16 cellular contexts compared by ENCODE assay signal in the genomic region with DNA sequence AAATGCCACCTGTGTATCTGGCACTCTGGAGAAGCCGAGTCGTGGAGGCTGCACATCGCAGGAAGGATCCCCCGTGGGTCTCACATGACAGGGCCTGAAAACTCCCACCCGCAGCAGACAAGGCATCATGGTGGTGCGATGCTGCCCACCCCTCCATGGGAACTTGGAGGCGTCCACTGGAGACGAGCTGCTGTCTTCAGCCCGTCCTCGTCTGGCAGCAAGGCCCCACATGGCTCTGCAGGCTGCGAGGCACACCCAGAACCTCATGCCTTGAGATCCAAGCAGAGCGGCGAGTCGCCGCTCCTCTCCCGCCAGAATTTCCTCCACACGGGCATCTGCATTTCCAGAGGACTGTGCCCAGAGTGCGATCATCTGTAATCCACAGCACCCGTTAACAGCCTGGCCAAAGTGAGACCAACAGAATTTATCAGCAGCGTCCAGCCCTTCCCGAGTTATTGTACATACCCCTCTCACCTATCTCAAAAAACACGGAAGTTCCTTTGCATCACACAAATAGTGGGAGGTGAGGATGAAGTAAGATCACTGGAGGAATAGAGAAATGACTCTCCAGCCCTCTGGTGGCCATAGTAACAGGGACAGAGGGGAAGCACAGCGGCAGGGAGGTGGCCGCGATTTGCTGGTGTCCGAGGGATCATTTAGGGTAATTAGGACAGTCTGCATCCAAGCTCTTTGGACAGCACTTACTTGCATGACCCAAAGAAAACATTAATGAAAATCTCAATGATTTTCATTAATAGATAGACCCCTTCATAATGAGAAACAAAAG.
DNase-seq lines count a peak whose midpoint lies in the region; ATAC-seq, FAIRE-seq and TF ChIP-seq lines count a peak whose summit lies in the region.
"Had no signal": no experiment of that assay in that cellular context is flagged by ENCODE, and none has a peak within 500 bp of the region (broad histone marks: within the 10 kb centered on the region; RNA-seq: fewer than 3 reads in every experiment).

No MANE protein-coding gene starts in this region.

- H4K20me1 ChIP-seq in GM23338 (replicated peaks; ENCODE audit: insufficient read depth), result no peaks in the 10 kb centered on the region
- no peaks in the 10 kb centered on the region for H4K20me1 ChIP-seq in GM12878 (ENCODE audit: control insufficient read depth, insufficient read depth)
- H4K20me1 ChIP-seq in neural progenitor cell (ENCODE audit: low read depth), result no peaks in the 10 kb centered on the region

- H3K9me3 ChIP-seq in CD8-positive, alpha-beta T cell (ENCODE audit: low read length), result no peaks in the 10 kb centered on the region
- H3K9me3 ChIP-seq in GM12878 (replicated peaks; ENCODE audit: control insufficient read depth, insufficient read depth, low read length) (no peaks in the 10 kb centered on the region), neural progenitor cell (ENCODE audit: low read depth) (no peaks in the 10 kb centered on the region)
- H3K9me3 ChIP-seq: colonic mucosa, esophagus muscularis mucosa, prostate gland, uterus had no signal

- in situ Hi-C loops in GM12878 (cut with MboI), result no loop called here

- peak; percentile 52; the same call in 1 of the 2 replicates for TF ChIP-seq POLR2A in GM12878 (IDR thresholded peaks at IDR 0.05; ENCODE audit: low read depth, low read length)

- no peak overlapping the region for H3K4me2 ChIP-seq in GM23338
- H3K4me2 ChIP-seq in GM12878 (ENCODE audit: control insufficient read depth, insufficient read depth), result no peak overlapping the region
- H3K4me2 ChIP-seq in neural progenitor cell, result no peak overlapping the region

- H3K4me3 Mint-ChIP-seq in CD8-positive, alpha-beta T cell, result no peak overlapping the region
- H3K4me3 Mint-ChIP-seq in GM23338 (no peak overlapping the region), neural progenitor cell (no peak overlapping the region)

- no TSS peak for BruUV-seq in GM12878 (replicated peaks; lab: Mats Ljungman, UMichigan)

- H3K36me3 ChIP-seq in CD8-positive, alpha-beta T cell (ENCODE audit: insufficient read depth, low read length), result peaks cover 60% of the 10 kb centered on the region
- no peaks in the 10 kb centered on the region; the same call in 1 of the 2 replicates for H3K36me3 ChIP-seq in GM23338 (ENCODE audit: insufficient read depth)
- peaks cover 42 to 67% of the 10 kb centered on the region in 2 experiments for H3K36me3 ChIP-seq in GM12878 (ENCODE audit: control insufficient read depth in 2 of 2, insufficient read depth in 2 of 2, low read length in 1 of 2)
- H3K36me3 ChIP-seq in neural progenitor cell, result no peaks in the 10 kb centered on the region
- H3K36me3 ChIP-seq: prostate gland, uterus had no signal

- FAIRE-seq in GM12878 (lab: Jason Lieb, UNC) (no peak), frontal cortex (lab: Jason Lieb, UNC) (no peak)
- FAIRE-seq: H54, RCC 7860 had no signal

- POLR2A ChIA-PET in CD8-positive, alpha-beta T cell (lab: Charles Lee), result interaction anchor here (0.7 kb wide), 1 partner anchor 9 kb away, joined by 3 read pairs; no protein-coding TSS in a partner anchor
- POLR2A ChIA-PET in GM12878 (lab: Charles Lee), result no interaction called here

- WGBS in GM12878 (ENCODE audit: insufficient coverage, insufficient replicate concordance, low lambda C conversion rate, missing lambda C conversion rate), result 94% methylated on average over 26 of the region's 26 CpGs

- no peaks in the 10 kb centered on the region for H3K79me2 ChIP-seq in GM23338 (replicated peaks; ENCODE audit: insufficient read depth)
- H3K79me2 ChIP-seq in GM12878 (ENCODE audit: control insufficient read depth, insufficient read depth, low read length), result no peaks in the 10 kb centered on the region
- no peaks in the 10 kb centered on the region for H3K79me2 ChIP-seq in neural progenitor cell (ENCODE audit: low read depth)

- TF ChIP-seq RAD21 in GM12878 (IDR thresholded peaks at IDR 0.05; ENCODE audit: insufficient read depth, low read depth, low read length), result no peak

- H3F3A ChIP-seq in GM23338 (replicated peaks; ENCODE audit: low read depth) (no peaks in the 10 kb centered on the region), neural progenitor cell (ENCODE audit: low read depth) (no peaks in the 10 kb centered on the region)

- no peak for TF ChIP-seq EP300 in GM12878 (IDR thresholded peaks at IDR 0.05; ENCODE audit: borderline replicate concordance in 1 of 2, control insufficient read depth in 1 of 2, low read depth in 2 of 2, low read length in 2 of 2)

- peak overlapping the region; percentile 92 for H3K27ac Mint-ChIP-seq in CD8-positive, alpha-beta T cell
- no peak overlapping the region for H3K27ac Mint-ChIP-seq in GM23338
- H3K27ac Mint-ChIP-seq in neural progenitor cell, result peak overlapping the region; percentile 87

- H3K9me2 ChIP-seq in GM23338 (ENCODE audit: insufficient read depth), result no peaks in the 10 kb centered on the region

- DNase-seq in CD8-positive, alpha-beta T cell, result no peak
- DNase-seq in GM23338 (ENCODE audit: low spot score) (peak; percentile 45), GM12878 (ENCODE audit: low read depth, low spot score) (no peak), neural progenitor cell (ENCODE audit: low spot score) (peak; percentile 17), frontal cortex (ENCODE audit: low spot score in 2 of 2) (no peak), KG1 (lab: John Stamatoyannopoulos, UW) (no peak)
- DNase-seq: colonic mucosa, Kasumi-1, NCI-H1694, NCI-H524 treated with DMSO at 0.1 percent for 48 hours, uterus had no signal

- no peaks in the 10 kb centered on the region for H3K27me3 Mint-ChIP-seq in CD8-positive, alpha-beta T cell (ENCODE audit: low read depth)
- peaks cover 2% of the 10 kb centered on the region for H3K27me3 Mint-ChIP-seq in GM23338 (ENCODE audit: insufficient read depth, low read depth, poor library complexity)
- H3K27me3 Mint-ChIP-seq in neural progenitor cell (ENCODE audit: insufficient read depth, low read depth), result no peaks in the 10 kb centered on the region

- CTCF ChIA-PET in CD8-positive, alpha-beta T cell (lab: Charles Lee), result interaction anchor here (0.6 kb wide), 1 partner anchor 333 kb away, joined by 4 read pairs; no protein-coding TSS in a partner anchor
- CTCF ChIA-PET in GM12878 (lab: Yijun Ruan, JAX), result interaction anchor here (1.4 kb wide), 1 partner anchor 10 kb away, joined by 4 read pairs; no protein-coding TSS in a partner anchor

- H3K9me3 Mint-ChIP-seq in CD8-positive, alpha-beta T cell, result no peaks in the 10 kb centered on the region
- H3K9me3 Mint-ChIP-seq in GM23338, result no peaks in the 10 kb centered on the region
- peaks cover 4% of the 10 kb centered on the region for H3K9me3 Mint-ChIP-seq in neural progenitor cell

- intact Hi-C loops in CD8-positive, alpha-beta T cell (cut with DNase I, micrococcal nuclease), result no loop called here
- intact Hi-C loops in GM12878 (cut with micrococcal nuclease; ENCODE audit: unreplicated experiment), result no loop called here

- no peaks in the 10 kb centered on the region for H3K27me3 ChIP-seq in CD8-positive, alpha-beta T cell (ENCODE audit: insufficient read depth, low read length)
- H3K27me3 ChIP-seq in GM23338 (ENCODE audit: insufficient read depth), result no peaks in the 10 kb centered on the region
- H3K27me3 ChIP-seq in GM12878 (replicated peaks in 1 of 2; ENCODE audit: control insufficient read depth in 2 of 2, insufficient read depth in 2 of 2, low read length in 1 of 2), result no peaks in the 10 kb centered on the region
- no peaks in the 10 kb centered on the region for H3K27me3 ChIP-seq in neural progenitor cell
- H3K27me3 ChIP-seq: colonic mucosa, esophagus muscularis mucosa, uterus had no signal

- RAD21 ChIA-PET in GM12878 (lab: Charles Lee; ENCODE audit: unreplicated experiment), result no interaction called here

- H2AFZ ChIP-seq in GM23338 (no peak overlapping the region), GM12878 (ENCODE audit: control insufficient read depth, low read depth, low read length) (no peak overlapping the region), neural progenitor cell (replicated peaks) (no peak overlapping the region)

- no peak overlapping the region for H3K27ac ChIP-seq in CD8-positive, alpha-beta T cell (ENCODE audit: low read depth, low read length)
- H3K27ac ChIP-seq in GM23338 (ENCODE audit: low read depth) (no peak overlapping the region), GM12878 (ENCODE audit: control insufficient read depth, insufficient read depth) (no peak overlapping the region), neural progenitor cell (no peak overlapping the region)
- H3K27ac ChIP-seq: colonic mucosa, esophagus muscularis mucosa, prostate gland, uterus had no signal

- peaks cover 97% of the 10 kb centered on the region for H3K36me3 Mint-ChIP-seq in CD8-positive, alpha-beta T cell
- H3K36me3 Mint-ChIP-seq in GM23338 (ENCODE audit: low read depth) (peaks cover 2% of the 10 kb centered on the region; the same call in 1 of the 3 replicates), neural progenitor cell (peaks cover 26% of the 10 kb centered on the region)

- no peak for TF ChIP-seq CTCF in CD8-positive, alpha-beta T cell (IDR thresholded peaks at IDR 0.05)
- peak; percentile 45 to 57 for TF ChIP-seq CTCF in GM23338 (conservative IDR thresholded peaks at IDR 0.05; ENCODE audit: low read depth in 2 of 2)
- TF ChIP-seq CTCF in GM12878 (IDR thresholded peaks at IDR 0.05 in 2 of 3, conservative IDR thresholded peaks at IDR 0.05 in 1 of 3; ENCODE audit: control insufficient read depth in 2 of 3, extremely low read depth in 1 of 3, insufficient read depth in 1 of 3, low read depth in 3 of 3, low read length in 3 of 3), result no peak; a peak in 1 of 6 replicates
- TF ChIP-seq CTCF in neural progenitor cell (IDR thresholded peaks at IDR 0.05), result peak; percentile 27

- H3K9ac ChIP-seq in GM12878 (ENCODE audit: control insufficient read depth, insufficient read depth, low read length), result no peak overlapping the region
- no peak overlapping the region for H3K9ac ChIP-seq in neural progenitor cell

- H3K4me1 Mint-ChIP-seq in CD8-positive, alpha-beta T cell (ENCODE audit: low read depth), result peaks cover 63% of the 10 kb centered on the region
- H3K4me1 Mint-ChIP-seq in GM23338 (no peaks in the 10 kb centered on the region; the same call in 2 of the 3 replicates), neural progenitor cell (peaks cover 2% of the 10 kb centered on the region)

- peaks cover 16% of the 10 kb centered on the region for H3K4me1 ChIP-seq in CD8-positive, alpha-beta T cell (ENCODE audit: insufficient read depth, low read length)
- no peaks in the 10 kb centered on the region for H3K4me1 ChIP-seq in GM23338 (ENCODE audit: insufficient read depth)
- H3K4me1 ChIP-seq in GM12878 (ENCODE audit: control insufficient read depth, insufficient read depth, low read length), result peaks cover 26% of the 10 kb centered on the region
- H3K4me1 ChIP-seq in neural progenitor cell, result no peaks in the 10 kb centered on the region
- H3K4me1 ChIP-seq: colonic mucosa, prostate gland, uterus had no signal

- no peak for ATAC-seq in CD8-positive, alpha-beta T cell
- peak; percentile 59 for ATAC-seq in GM23338
- no peak for ATAC-seq in GM12878
- no peak for ATAC-seq in HG03571 (IDR thresholded peaks at IDR 0.05; ENCODE audit: unreplicated experiment)

- H3K4me3 ChIP-seq in CD8-positive, alpha-beta T cell (ENCODE audit: low read depth, low read length), result no peak overlapping the region
- H3K4me3 ChIP-seq in GM23338, result no peak overlapping the region
- H3K4me3 ChIP-seq in GM12878, result no peak overlapping the region
- no peak overlapping the region for H3K4me3 ChIP-seq in neural progenitor cell
- H3K4me3 ChIP-seq: colonic mucosa, esophagus muscularis mucosa, prostate gland, uterus had no signal

- SMC1A ChIA-PET in GM12878 (lab: Charles Lee; ENCODE audit: uncharacterized antibody, unreplicated experiment), result interaction anchor here (0.7 kb wide), 1 partner anchor 8 kb away, joined by 3 read pairs; no protein-coding TSS in a partner anchor

Comparison
In these comparisons a context has a peak if more than half of its experiments do, and no peak if none do; other contexts are left out.
1. DNase-seq: peak in GM23338 (single experiment) and neural progenitor cell (single experiment); none in CD8-positive, alpha-beta T cell (0 of 7), GM12878 (single experiment), frontal cortex (0 of 2) and KG1 (single experiment).
2. CTCF ChIP-seq: peak in GM23338 (2 of 2) and neural progenitor cell (single experiment); none in CD8-positive, alpha-beta T cell (single experiment) and GM12878 (0 of 3).